In the genomic region with DNA sequence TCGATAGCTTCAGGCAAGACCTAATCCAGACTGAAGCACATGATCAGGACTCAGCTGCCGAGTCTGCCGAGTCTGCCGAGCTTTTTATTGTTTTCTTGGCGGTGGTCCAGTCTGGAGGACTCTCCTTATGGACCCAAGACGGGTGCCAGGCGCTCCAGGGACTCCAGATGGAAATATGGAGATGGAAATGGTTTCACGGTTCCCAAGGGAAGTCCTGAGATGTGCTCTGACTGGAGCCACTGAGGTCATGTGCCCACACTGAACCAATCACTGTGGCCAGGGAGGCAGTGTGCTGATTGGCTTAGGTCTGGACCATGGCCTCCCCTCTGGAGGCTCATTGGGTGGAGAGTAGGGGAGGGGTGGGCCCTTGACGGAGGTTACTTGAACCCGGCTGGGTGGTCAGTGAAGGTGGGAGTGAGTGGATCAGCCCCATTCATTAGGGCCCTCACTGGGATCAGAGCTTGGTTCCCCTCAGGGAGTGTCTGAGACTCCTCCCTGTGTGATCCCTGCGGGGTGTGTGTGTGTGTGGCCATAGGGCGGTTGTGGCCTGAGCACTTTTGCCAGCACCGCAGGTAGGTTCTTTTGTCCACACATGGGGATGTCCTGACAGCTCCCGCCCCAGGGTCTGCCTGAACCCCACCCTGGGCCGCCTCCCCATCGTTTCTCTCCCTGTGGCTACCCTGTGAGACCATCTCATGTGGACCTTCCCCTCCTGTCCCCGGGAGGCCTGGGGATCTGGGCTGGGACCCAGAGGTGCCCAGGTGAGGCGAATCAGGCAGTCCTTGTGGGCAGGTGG, we compare ENCODE assay signal across 8 cellular contexts. TPM values are rescaled to one million over a fixed set of nuclear protein-coding genes. Genes with fewer than 3 reads are reported as not detected.
A peak's percentile ranks its signal among the peaks of the same experiment; 100 is the strongest.
DNase-seq lines count a peak whose midpoint lies in the region; ATAC-seq and TF ChIP-seq lines count a peak whose summit lies in the region.

No MANE protein-coding gene starts in this region.

- H3K9me3 Mint-ChIP-seq in endodermal cell = no peaks in the 10 kb centered on the region
- no peaks in the 10 kb centered on the region for H3K9me3 Mint-ChIP-seq in osteocyte (ENCODE audit: unreplicated experiment)

- H3K4me1 ChIP-seq in heart right ventricle = peaks cover 0 to 2% (median 0%) of the 10 kb centered on the region in 9 donors
- no peaks in the 10 kb centered on the region for H3K4me1 ChIP-seq in endodermal cell (ENCODE audit: control insufficient read depth, insufficient read depth, low read length)
- no peaks in the 10 kb centered on the region for H3K4me1 ChIP-seq in upper lobe of right lung

- H3K27ac ChIP-seq in heart right ventricle (no peak overlapping the region), endodermal cell (ENCODE audit: low read depth, low read length) (no peak overlapping the region), upper lobe of right lung (no peak overlapping the region)

- H3K36me3 Mint-ChIP-seq in endodermal cell (ENCODE audit: low read depth) (peaks cover 19% of the 10 kb centered on the region), osteocyte (ENCODE audit: unreplicated experiment) (peaks cover 9% of the 10 kb centered on the region)

- no peak for TF ChIP-seq CTCF in heart right ventricle (IDR thresholded peaks at IDR 0.05)
- no peak for TF ChIP-seq CTCF in endodermal cell (conservative IDR thresholded peaks at IDR 0.05)
- TF ChIP-seq CTCF in upper lobe of right lung (IDR thresholded peaks at IDR 0.05) = no peak
- no peak for TF ChIP-seq CTCF in osteocyte (IDR thresholded peaks at IDR 0.05)

- H3K4me3 ChIP-seq in heart right ventricle = no peak overlapping the region
- no peak overlapping the region for H3K4me3 ChIP-seq in endodermal cell (ENCODE audit: low read length)
- H3K4me3 ChIP-seq in upper lobe of right lung = no peak overlapping the region

- H3K4me3 Mint-ChIP-seq in endodermal cell (peak overlapping the region; percentile 24), osteocyte (ENCODE audit: unreplicated experiment) (no peak overlapping the region)

- H3K27me3 ChIP-seq in heart right ventricle (no peaks in the 10 kb centered on the region), endodermal cell (ENCODE audit: control insufficient read depth, insufficient read depth, low read length, poor library complexity, severe bottlenecking) (no peaks in the 10 kb centered on the region), upper lobe of right lung (no peaks in the 10 kb centered on the region)

- H3K9me3 ChIP-seq in heart right ventricle = no peaks in the 10 kb centered on the region
- H3K9me3 ChIP-seq in endodermal cell (ENCODE audit: control insufficient read depth, low read length) = no peaks in the 10 kb centered on the region
- no peaks in the 10 kb centered on the region for H3K9me3 ChIP-seq in upper lobe of right lung

- H3K27me3 Mint-ChIP-seq in endodermal cell (ENCODE audit: insufficient read depth) (no peaks in the 10 kb centered on the region), osteocyte (ENCODE audit: unreplicated experiment) (no peaks in the 10 kb centered on the region)

- peaks cover 0 to 42% (median 16%) of the 10 kb centered on the region in 9 donors for H3K36me3 ChIP-seq in heart right ventricle
- peaks cover 4% of the 10 kb centered on the region for H3K36me3 ChIP-seq in endodermal cell (ENCODE audit: control insufficient read depth, insufficient read depth, low read length)
- H3K36me3 ChIP-seq in upper lobe of right lung = peaks cover 34% of the 10 kb centered on the region

- intact Hi-C loops in heart right ventricle (cut with DNase I) (no loop called here), Right ventricle myocardium inferior (cut with DNase I) (no loop called here), upper lobe of right lung (cut with DNase I) (no loop called here)

- H3K27ac Mint-ChIP-seq in endodermal cell = peak overlapping the region; percentile 35
- no peak overlapping the region for H3K27ac Mint-ChIP-seq in osteocyte (ENCODE audit: unreplicated experiment)

- ATAC-seq in heart right ventricle (peak in 5 of 8 donors; percentile 10 to 62 (median 45)), Right ventricle myocardium inferior (no peak), upper lobe of right lung (peak; percentile 59), GM19328 (IDR thresholded peaks at IDR 0.05; ENCODE audit: unreplicated experiment) (no peak), GM21390 (IDR thresholded peaks at IDR 0.05; ENCODE audit: unreplicated experiment) (no peak)

- H3K9ac ChIP-seq in endodermal cell (ENCODE audit: extremely low read depth, low read length, poor library complexity, severe bottlenecking) = no peak overlapping the region

- no peaks in the 10 kb centered on the region for H3K4me1 Mint-ChIP-seq in endodermal cell
- no peaks in the 10 kb centered on the region for H3K4me1 Mint-ChIP-seq in osteocyte (ENCODE audit: unreplicated experiment)

- DNase-seq in heart right ventricle (no peak), Right ventricle myocardium inferior (ENCODE audit: missing footprints) (no peak), NCI-H526 treated with DMSO at 0.1 percent for 48 hours (lab: John Stamatoyannopoulos, UW) (peak; percentile 12), endodermal cell (peak; percentile 90), upper lobe of right lung (no peak), osteocyte (ENCODE audit: extremely low spot score, unreplicated experiment) (no peak)

- WGBS in heart right ventricle, 2 donors = 69 to 74% methylated on average over 18 of the region's 18 CpGs
- 81 to 90% methylated on average over 13 to 18 of the region's 18 CpGs for WGBS in endodermal cell (ENCODE audit: insufficient coverage in 1 of 2, insufficient read length in 1 of 2), 2 experiments

RNA-seq across cellular contexts. Expression of a gene that starts 14.0 kb away (rescaled TPM):
- total RNA-seq in heart right ventricle (10 to 100 TPM; 10.7 to 21.9 (median 12.8) TPM), Right ventricle myocardium inferior (18.7 TPM), endodermal cell (10 to 100 TPM; 13.5 to 14.5 TPM), upper lobe of right lung (42.4 TPM), osteocyte (33.7 and 35.9 TPM in 2 replicates)
- 10 to 100 TPM; 17.4 to 18.8 TPM for polyA plus RNA-seq in heart right ventricle
- polyA plus RNA-seq in endodermal cell (2013, experiment 1 of 2) = 10.2 TPM
- polyA plus RNA-seq in endodermal cell (2013, experiment 2 of 2) = 9.9 TPM

RNA-seq across cellular contexts. Expression of a gene that starts 33.0 kb away (rescaled TPM):
- total RNA-seq in heart right ventricle (10 to 100 TPM in 1 of 10 donors, 1 to 10 TPM in 9; 4.2 to 13.1 (median 5.6) TPM), Right ventricle myocardium inferior (7.7 TPM), endodermal cell (10 to 100 TPM; 14.2 to 15.2 TPM), upper lobe of right lung (20.7 TPM), osteocyte (0.30 TPM in 1 of 2 replicates, not detected in the other)
- polyA plus RNA-seq in heart right ventricle = 10 to 100 TPM; 10.5 to 42.7 TPM
- 5.3 TPM for polyA plus RNA-seq in endodermal cell (2013, experiment 1 of 2)
- 4.5 TPM for polyA plus RNA-seq in endodermal cell (2013, experiment 2 of 2)

RNA-seq across cellular contexts. Expression of a gene that starts 55.1 kb away (rescaled TPM):
- total RNA-seq in heart right ventricle = 100 to 1,000 TPM; 264 to 395 (median 288) TPM
- 100 to 1,000 TPM; 486 to 750 TPM for polyA plus RNA-seq in heart right ventricle
- total RNA-seq in Right ventricle myocardium inferior = 410 TPM
- total RNA-seq in endodermal cell = 100 to 1,000 TPM; 235 to 289 TPM
- 188 TPM for polyA plus RNA-seq in endodermal cell (2013, experiment 1 of 2)
- polyA plus RNA-seq in endodermal cell (2013, experiment 2 of 2) = 181 TPM
- 176 TPM for total RNA-seq in upper lobe of right lung
- total RNA-seq in osteocyte = 215 and 217 TPM in 2 replicates

RNA-seq across cellular contexts. Expression of a gene that starts 55.6 kb away (rescaled TPM):
- total RNA-seq in heart right ventricle = 100 to 1,000 TPM in 2 of 10 donors, 10 to 100 TPM in 8; 68.7 to 121 (median 90.2) TPM
- polyA plus RNA-seq in heart right ventricle = 100 to 1,000 TPM; 182 to 208 TPM
- 92.8 TPM for total RNA-seq in Right ventricle myocardium inferior
- 100 to 1,000 TPM; 265 to 352 TPM for total RNA-seq in endodermal cell
- 224 TPM for polyA plus RNA-seq in endodermal cell (2013, experiment 1 of 2)
- polyA plus RNA-seq in endodermal cell (2013, experiment 2 of 2) = 197 TPM
- 168 TPM for total RNA-seq in upper lobe of right lung
- total RNA-seq in osteocyte = 159 and 174 TPM in 2 replicates

Comparison
In these comparisons a context has a peak if more than half of its experiments do, and no peak if none do; other contexts are left out.
1. ATAC-seq: peak in heart right ventricle (5 of 8) and upper lobe of right lung (single experiment); none in Right ventricle myocardium inferior (single experiment), GM19328 (single experiment) and GM21390 (single experiment).
2. DNase-seq: peak in NCI-H526 treated with DMSO at 0.1 percent for 48 hours (single experiment) and endodermal cell (single experiment); none in heart right ventricle (0 of 2), Right ventricle myocardium inferior (single experiment), upper lobe of right lung (single experiment) and osteocyte (single experiment).